13 cellular contexts compared by ENCODE assay signal in the genomic region with DNA sequence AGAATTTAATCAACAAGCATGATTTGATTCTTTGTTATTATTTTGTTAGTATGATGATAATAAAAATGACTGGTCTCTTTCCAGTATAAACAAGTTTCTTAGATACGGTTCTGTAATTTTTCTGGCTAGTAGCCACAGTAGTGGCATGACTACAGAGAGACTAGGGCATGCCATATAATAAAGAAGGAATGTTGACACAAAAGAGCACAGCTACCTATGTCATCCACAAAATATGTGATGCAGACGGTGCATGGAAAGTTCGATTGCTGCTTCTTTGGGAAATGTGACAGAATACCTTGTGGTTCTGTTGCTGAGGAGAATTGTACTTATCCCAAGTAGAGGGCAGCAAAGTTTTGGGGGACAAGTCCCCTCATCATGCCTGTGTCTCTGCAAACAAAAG. TPM values are rescaled to one million over a fixed set of nuclear protein-coding genes. Genes with fewer than 3 reads are reported as not detected.
DNase-seq lines count a peak whose midpoint lies in the region.
"Had no signal": no experiment of that assay in that cellular context is flagged by ENCODE, and none has a peak within 500 bp of the region (broad histone marks: within the 10 kb centered on the region; RNA-seq: fewer than 3 reads in every experiment).

No MANE protein-coding gene starts in this region.

- H3K23ac ChIP-seq in trophoblast cell (ENCODE audit: low read length) = no peak overlapping the region

- H3K9ac ChIP-seq in trophoblast cell (ENCODE audit: low read length) = no peak overlapping the region
- H3K9ac ChIP-seq: parathyroid adenoma had no signal

- H3K18ac ChIP-seq in trophoblast cell (ENCODE audit: low read length) = no peak overlapping the region

- peak overlapping the region; percentile 85 for H2BK5ac ChIP-seq in trophoblast cell (ENCODE audit: low read depth, low read length, poor library complexity)

- H4K12ac ChIP-seq in trophoblast cell (ENCODE audit: low read depth, low read length) = no peak overlapping the region

- no peaks in the 10 kb centered on the region for H3K79me2 ChIP-seq in trophoblast cell (ENCODE audit: control insufficient read depth, insufficient read depth, low read length, poor library complexity)
- H3K79me2 ChIP-seq: parathyroid adenoma had no signal

- H2BK120ac ChIP-seq in trophoblast cell (ENCODE audit: insufficient read depth, low read length, poor library complexity) = no peak overlapping the region

- H3K4ac ChIP-seq in trophoblast cell (ENCODE audit: low read depth, low read length) = no peak overlapping the region

- peak overlapping the region; percentile 79 for H4K91ac ChIP-seq in trophoblast cell (ENCODE audit: low read depth, low read length)

- no peak overlapping the region for H3K14ac ChIP-seq in trophoblast cell (ENCODE audit: low read length)

- no peak overlapping the region for H2AFZ ChIP-seq in trophoblast cell (ENCODE audit: insufficient read depth, low read length, poor library complexity)
- H2AFZ ChIP-seq: parathyroid adenoma had no signal

- H3K27ac ChIP-seq in SJSA1 = peak overlapping the region; percentile 92
- H3K27ac ChIP-seq in trophoblast cell (ENCODE audit: low read depth, low read length) = peak overlapping the region; percentile 36
- H3K27ac ChIP-seq: parathyroid adenoma, thoracic aorta had no signal

- H3K9me3 ChIP-seq in SJSA1 (replicated peaks) = no peaks in the 10 kb centered on the region
- H3K9me3 ChIP-seq in trophoblast cell (ENCODE audit: insufficient read depth, low read depth, low read length) = no peaks in the 10 kb centered on the region
- H3K9me3 ChIP-seq: thoracic aorta had no signal

- no peak overlapping the region for H2BK12ac ChIP-seq in trophoblast cell (ENCODE audit: low read length)

- peaks cover 12% of the 10 kb centered on the region for H3K79me1 ChIP-seq in trophoblast cell (ENCODE audit: low read length)

- H3K27me3 ChIP-seq in SJSA1 (replicated peaks) (no peaks in the 10 kb centered on the region), trophoblast cell (ENCODE audit: insufficient read depth, low read length) (no peaks in the 10 kb centered on the region)

- DNase-seq in EL = peak; percentile 93
- DNase-seq in SJSA1 (ENCODE audit: low read depth in 1 of 2, low spot score in 2 of 2) = peak; percentile 69 to 94
- peak; percentile 71 for DNase-seq in fibroblast of gingiva (ENCODE audit: low read depth)
- DNase-seq in trophoblast cell = peak; percentile 25 to 75
- DNase-seq in iPS-NIHi7 (ENCODE audit: extremely low spot score) = no peak
- no peak for DNase-seq in COLO668 (lab: John Stamatoyannopoulos, UW; ENCODE audit: unreplicated experiment)
- no peak for DNase-seq in GF-D8 (lab: John Stamatoyannopoulos, UW)
- DNase-seq in activated CD4-positive, alpha-beta T cell treated with anti-CD3 and anti-CD28 coated beads, Interleukin-2, amount 50 U/mL, for 48 hours = no peak
- DNase-seq: activated naive CD8-positive, alpha-beta T cell treated with anti-CD3 and anti-CD28 coated beads, Interleukin-2, amount 50 U/mL, for 24 hours; NCI-H1694 treated with DMSO at 0.1 percent for 48 hours; T-cell had no signal

- H3K36me3 ChIP-seq in SJSA1 (no peaks in the 10 kb centered on the region), trophoblast cell (ENCODE audit: control insufficient read depth in 1 of 2, insufficient read depth in 2 of 2, low read length in 2 of 2) (no peaks in the 10 kb centered on the region)
- H3K36me3 ChIP-seq: thoracic aorta had no signal

- H3K4me3 ChIP-seq in SJSA1 (no peak overlapping the region), trophoblast cell (ENCODE audit: low read depth, low read length) (no peak overlapping the region)
- H3K4me3 ChIP-seq: thoracic aorta had no signal

- no CpG with 5 or more reads among the region's 3 CpGs for WGBS in trophoblast cell (ENCODE audit: extremely low coverage, insufficient coverage, insufficient read length)

- H3K4me1 ChIP-seq in SJSA1 (replicated peaks) (peaks cover 54% of the 10 kb centered on the region), trophoblast cell (ENCODE audit: control insufficient read depth in 1 of 2, insufficient read depth in 2 of 2, low read length in 2 of 2) (peaks cover 4 to 8% of the 10 kb centered on the region in 2 experiments)
- H3K4me1 ChIP-seq: parathyroid adenoma had no signal

- H2AK5ac ChIP-seq in trophoblast cell (ENCODE audit: low read length) = no peak overlapping the region

- no peak overlapping the region for H4K8ac ChIP-seq in trophoblast cell (ENCODE audit: low read depth, low read length)

- H3K4me2 ChIP-seq in trophoblast cell (ENCODE audit: low read length) = no peak overlapping the region

RNA-seq across cellular contexts. Expression of a gene that starts 26.1 kb away (rescaled TPM):
- 9.9 and 12.6 TPM in 2 replicates for total RNA-seq in SJSA1 (2014; rRNA removed; shearing (Covaris generic))
- 6.5 and 7.2 TPM in 2 replicates for polyA plus RNA-seq in trophoblast cell (2013)

Comparison
In these comparisons a context has a peak if more than half of its experiments do, and no peak if none do; other contexts are left out.
1. DNase-seq: peak in EL (single experiment), SJSA1 (2 of 2), fibroblast of gingiva (single experiment) and trophoblast cell (2 of 2); none in iPS-NIHi7 (single experiment), COLO668 (single experiment), GF-D8 (single experiment) and activated CD4-positive, alpha-beta T cell treated with anti-CD3 and anti-CD28 coated beads, Interleukin-2, amount 50 U/mL, for 48 hours (0 of 2).